8 cellular contexts compared by ENCODE assay signal in genomic region chr11:62791501-62792192, GRCh38. TPM values are rescaled to one million over a fixed set of nuclear protein-coding genes. Genes with fewer than 3 reads are reported as not detected.
A peak's percentile ranks its signal among the peaks of the same experiment; 100 is the strongest.
DNase-seq lines count a peak whose midpoint lies in the region; ATAC-seq lines count a peak whose summit lies in the region.

A gene with protein sequence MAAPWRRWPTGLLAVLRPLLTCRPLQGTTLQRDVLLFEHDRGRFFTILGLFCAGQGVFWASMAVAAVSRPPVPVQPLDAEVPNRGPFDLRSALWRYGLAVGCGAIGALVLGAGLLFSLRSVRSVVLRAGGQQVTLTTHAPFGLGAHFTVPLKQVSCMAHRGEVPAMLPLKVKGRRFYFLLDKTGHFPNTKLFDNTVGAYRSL (minus strand): TSS chr11:62792006. CDS start chr11:62791994, 12 bp downstream.

- ATAC-seq in GM18519 (IDR thresholded peaks at IDR 0.05; ENCODE audit: low FRiP score, unreplicated experiment) (peak; percentile 36), HG03097 (IDR thresholded peaks at IDR 0.05; ENCODE audit: low FRiP score, unreplicated experiment) (peak; percentile 49)

- DNase-seq in A172 (ENCODE audit: low spot score), result peak; percentile 68
- peak; percentile 72 for DNase-seq in NCI-H226
- DNase-seq in activated CD4-positive, CD25-positive, alpha-beta regulatory T cell treated with anti-CD3 and anti-CD28 coated beads, Interleukin-2, amount 50 U/mL, for 72 hours, result peak; percentile 91
- peak; percentile 80 for DNase-seq in cerebellar cortex (ENCODE audit: low spot score)
- peak; percentile 68 for DNase-seq in kidney glomerular epithelial cell (lab: John Stamatoyannopoulos, UW)
- peak; percentile 68 to 88 for DNase-seq in stimulated activated CD4-positive, alpha-beta T cell treated with anti-CD3 and anti-CD28 coated beads, Interleukin-1b, Interleukin-23, amount 100 ng/mL, for 1 hour (ENCODE audit: low read depth in 2 of 2)

RNA-seq across cellular contexts. Expression of the gene that starts here (rescaled TPM):
- 23.4 and 30.1 TPM in 2 replicates for total RNA-seq in A172 (2014; rRNA removed; shearing (Covaris generic))

Comparison
In these comparisons a context has a peak if more than half of its experiments do, and no peak if none do; other contexts are left out.
1. Peak in every context shown above with its lines: DNase-seq and ATAC-seq.